9 cellular contexts compared by ENCODE assay signal in the genomic region with DNA sequence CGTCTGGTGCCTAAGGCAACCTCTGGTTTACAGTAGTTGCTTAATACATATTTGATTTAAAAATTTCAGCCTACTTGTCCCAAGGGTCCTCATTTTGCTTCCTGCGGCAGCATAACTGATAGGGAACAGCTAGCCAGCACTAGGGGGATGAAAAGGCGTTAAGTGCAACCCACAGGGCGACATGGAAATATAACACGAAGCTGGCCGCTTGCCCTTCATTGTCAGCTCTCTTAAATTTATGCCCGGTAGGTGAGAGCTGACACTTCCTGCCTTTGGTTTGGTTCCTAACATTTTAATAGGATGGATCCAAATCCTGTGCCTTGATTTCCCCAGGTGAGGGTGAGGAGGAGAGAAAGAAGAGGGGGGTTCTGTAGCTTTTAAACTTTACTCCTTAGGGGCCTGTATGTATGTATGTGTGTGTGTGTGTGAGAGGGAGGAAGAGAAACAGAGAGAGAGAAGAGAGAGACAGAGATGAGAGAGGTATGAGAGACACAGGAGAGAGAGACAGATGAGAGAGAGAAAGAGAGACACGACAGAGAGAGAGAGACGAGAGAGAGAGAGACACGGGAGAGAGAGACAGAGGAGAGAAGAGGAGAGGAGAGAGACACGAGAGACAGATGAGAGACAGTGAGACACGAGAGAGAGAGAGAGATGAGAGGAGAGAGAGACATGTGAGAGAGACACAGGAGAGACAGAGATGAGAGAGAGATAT. TPM values are rescaled to one million over a fixed set of nuclear protein-coding genes. Genes with fewer than 3 reads are reported as not detected.
DNase-seq lines count a peak whose midpoint lies in the region; ATAC-seq and TF ChIP-seq lines count a peak whose summit lies in the region.
"Had no signal": no experiment of that assay in that cellular context is flagged by ENCODE, and none has a peak within 500 bp of the region (broad histone marks: within the 10 kb centered on the region; RNA-seq: fewer than 3 reads in every experiment).

No MANE protein-coding gene starts in this region.

- H3K9ac ChIP-seq in trophoblast cell (ENCODE audit: low read length) = no peak overlapping the region
- no peak overlapping the region for H3K9ac ChIP-seq in PC-3 (ENCODE audit: low read length)

- DNase-seq in CD14-positive monocyte (ENCODE audit: low spot score) = no peak
- peak; percentile 30 for DNase-seq in COLO668 (lab: John Stamatoyannopoulos, UW; ENCODE audit: unreplicated experiment)
- DNase-seq in activated naive CD8-positive, alpha-beta T cell treated with anti-CD3 and anti-CD28 coated beads for 36 hours = no peak
- no peak for DNase-seq in naive thymus-derived CD4-positive, alpha-beta T cell
- no peak for DNase-seq in trophoblast cell
- no peak for DNase-seq in stimulated activated CD4-positive, alpha-beta T cell treated with anti-CD3 and anti-CD28 coated beads, Interleukin-4, amount 100 ng/mL, for 1 hour
- DNase-seq in RWPE1 (ENCODE audit: low spot score) = no peak
- DNase-seq in PC-3 = no peak

- peak overlapping the region in 1 of 7 donors; percentile 2 for H3K27ac Mint-ChIP-seq in CD14-positive monocyte
- H3K27ac Mint-ChIP-seq in activated naive CD8-positive, alpha-beta T cell treated with anti-CD3 and anti-CD28 coated beads for 36 hours = no peak overlapping the region
- peak overlapping the region in 5 of 9 donors; percentile 16 to 90 (median 52) for H3K27ac Mint-ChIP-seq in naive thymus-derived CD4-positive, alpha-beta T cell

- H3K36me3 ChIP-seq in naive thymus-derived CD4-positive, alpha-beta T cell (ENCODE audit: control insufficient read depth in 2 of 3, insufficient read depth in 3 of 3, low read length in 3 of 3) = no peaks in the 10 kb centered on the region
- H3K36me3 ChIP-seq in trophoblast cell (ENCODE audit: control insufficient read depth in 1 of 2, insufficient read depth in 2 of 2, low read length in 2 of 2) (no peaks in the 10 kb centered on the region), PC-3 (ENCODE audit: low read depth, low read length) (no peaks in the 10 kb centered on the region)

- intact Hi-C loops in CD14-positive monocyte (cut with micrococcal nuclease) (no loop called here), PC-3 (cut with micrococcal nuclease) (no loop called here)
- intact Hi-C loops in naive thymus-derived CD4-positive, alpha-beta T cell (cut with micrococcal nuclease) = loop anchor here in 1 of 2 donors (5.0 kb wide), 2 partner anchors 83 to 112 kb away; partner anchors contain the start of genes HEATR1 and MTR

- POLR2A ChIA-PET in naive thymus-derived CD4-positive, alpha-beta T cell (lab: Charles Lee) = no interaction called here
- POLR2A ChIA-PET in RWPE1 (lab: Yijun Ruan, JAX; ENCODE audit: low non-redundant PET) = no interaction called here
- POLR2A ChIA-PET in PC-3 (lab: Charles Lee; ENCODE audit: unreplicated experiment) = no interaction called here

- H2AFZ ChIP-seq in trophoblast cell (ENCODE audit: insufficient read depth, low read length, poor library complexity) (no peak overlapping the region), PC-3 (ENCODE audit: low read length) (no peak overlapping the region)

- H2AK5ac ChIP-seq in trophoblast cell (ENCODE audit: low read length) = no peak overlapping the region

- no peak overlapping the region for H2BK12ac ChIP-seq in trophoblast cell (ENCODE audit: low read length)

- TF ChIP-seq CTCF in CD14-positive monocyte (IDR thresholded peaks at IDR 0.05) (no peak), RWPE1 (conservative IDR thresholded peaks at IDR 0.05; ENCODE audit: low read depth) (no peak), PC-3 (conservative IDR thresholded peaks at IDR 0.05; ENCODE audit: low read depth, low read length) (no peak)

- H3K79me1 ChIP-seq in trophoblast cell (ENCODE audit: low read length) = peaks cover 2% of the 10 kb centered on the region

- no peaks in the 10 kb centered on the region for H3K9me3 ChIP-seq in naive thymus-derived CD4-positive, alpha-beta T cell (ENCODE audit: control insufficient read depth in 2 of 3, low read length in 3 of 3)
- H3K9me3 ChIP-seq in trophoblast cell (ENCODE audit: insufficient read depth, low read depth, low read length) (no peaks in the 10 kb centered on the region), PC-3 (ENCODE audit: low read length) (no peaks in the 10 kb centered on the region)

- no TSS peak for BruUV-seq in PC-3 (replicated peaks; lab: Mats Ljungman, UMichigan)

- H3K27me3 ChIP-seq in naive thymus-derived CD4-positive, alpha-beta T cell (ENCODE audit: control insufficient read depth in 2 of 2, insufficient read depth in 2 of 2, low read length in 2 of 2) = peaks cover 8 to 14% of the 10 kb centered on the region in 2 donors
- H3K27me3 ChIP-seq in trophoblast cell (ENCODE audit: insufficient read depth, low read length) (peaks cover 13% of the 10 kb centered on the region), PC-3 (ENCODE audit: low read length) (peaks cover 63% of the 10 kb centered on the region)

- no peak for ATAC-seq in naive thymus-derived CD4-positive, alpha-beta T cell
- no peak for ATAC-seq in PC-3

- H2BK5ac ChIP-seq in trophoblast cell (ENCODE audit: low read depth, low read length, poor library complexity) = no peak overlapping the region

- peaks cover 43 to 70% (median 58%) of the 10 kb centered on the region in 3 donors for H3K27me3 Mint-ChIP-seq in CD14-positive monocyte (ENCODE audit: low read depth in 3 of 3)
- peaks cover 42% of the 10 kb centered on the region for H3K27me3 Mint-ChIP-seq in activated naive CD8-positive, alpha-beta T cell treated with anti-CD3 and anti-CD28 coated beads for 36 hours
- H3K27me3 Mint-ChIP-seq in naive thymus-derived CD4-positive, alpha-beta T cell = peaks cover 33 to 65% (median 44%) of the 10 kb centered on the region in 5 donors

- H4K8ac ChIP-seq in trophoblast cell (ENCODE audit: low read depth, low read length) = no peak overlapping the region

- H3K27ac ChIP-seq in naive thymus-derived CD4-positive, alpha-beta T cell (ENCODE audit: low read depth, low read length) = no peak overlapping the region
- H3K27ac ChIP-seq in trophoblast cell (ENCODE audit: low read depth, low read length) (no peak overlapping the region), RWPE1 (no peak overlapping the region), PC-3 (ENCODE audit: low read length) (no peak overlapping the region)

- no peak overlapping the region for H4K91ac ChIP-seq in trophoblast cell (ENCODE audit: low read depth, low read length)

- H3K9me2 ChIP-seq in PC-3 (replicated peaks; ENCODE audit: low read length) = no peaks in the 10 kb centered on the region

- CTCF ChIA-PET in naive thymus-derived CD4-positive, alpha-beta T cell (lab: Charles Lee) = no interaction called here
- CTCF ChIA-PET in RWPE1 (lab: Yijun Ruan, JAX) = no interaction called here
- CTCF ChIA-PET in PC-3 (lab: Charles Lee) = no interaction called here

- H3K4me1 Mint-ChIP-seq in CD14-positive monocyte = peaks cover 17% of the 10 kb centered on the region
- peaks cover 11% of the 10 kb centered on the region for H3K4me1 Mint-ChIP-seq in activated naive CD8-positive, alpha-beta T cell treated with anti-CD3 and anti-CD28 coated beads for 36 hours
- peaks cover 9 to 32% (median 25%) of the 10 kb centered on the region in 7 donors for H3K4me1 Mint-ChIP-seq in naive thymus-derived CD4-positive, alpha-beta T cell

- H3K79me2 ChIP-seq in trophoblast cell (ENCODE audit: control insufficient read depth, insufficient read depth, low read length, poor library complexity) (peaks cover 2% of the 10 kb centered on the region), PC-3 (ENCODE audit: low read length) (no peaks in the 10 kb centered on the region)

- peaks cover 2 to 7% of the 10 kb centered on the region in 2 donors for H3K36me3 Mint-ChIP-seq in CD14-positive monocyte
- peaks cover 2% of the 10 kb centered on the region for H3K36me3 Mint-ChIP-seq in activated naive CD8-positive, alpha-beta T cell treated with anti-CD3 and anti-CD28 coated beads for 36 hours
- H3K36me3 Mint-ChIP-seq in naive thymus-derived CD4-positive, alpha-beta T cell = peaks cover 0 to 6% (median 2%) of the 10 kb centered on the region in 5 donors

- no peaks in the 10 kb centered on the region for H4K20me1 ChIP-seq in PC-3 (ENCODE audit: low read length)

- no peak overlapping the region for H3K4ac ChIP-seq in trophoblast cell (ENCODE audit: low read depth, low read length)

- no CpG with 5 or more reads among the region's 12 CpGs for WGBS in trophoblast cell (ENCODE audit: extremely low coverage, insufficient coverage, insufficient read length)

- H3K4me1 ChIP-seq in naive thymus-derived CD4-positive, alpha-beta T cell (ENCODE audit: control insufficient read depth in 2 of 2, insufficient read depth in 2 of 2, low read length in 2 of 2) = peaks cover 12 to 13% of the 10 kb centered on the region in 2 donors
- peaks cover 6 to 8% of the 10 kb centered on the region in 2 experiments for H3K4me1 ChIP-seq in trophoblast cell (ENCODE audit: control insufficient read depth in 1 of 2, insufficient read depth in 2 of 2, low read length in 2 of 2)
- H3K4me1 ChIP-seq in PC-3 (ENCODE audit: insufficient read depth, low read length) = no peaks in the 10 kb centered on the region

- H3K4me3 ChIP-seq in naive thymus-derived CD4-positive, alpha-beta T cell (ENCODE audit: low read length) = no peak overlapping the region
- no peak overlapping the region for H3K4me3 ChIP-seq in trophoblast cell (ENCODE audit: low read depth, low read length)
- H3K4me3 ChIP-seq in PC-3 (ENCODE audit: low read length) = no peak overlapping the region

- H3K18ac ChIP-seq in trophoblast cell (ENCODE audit: low read length) = no peak overlapping the region

- H3K23ac ChIP-seq in trophoblast cell (ENCODE audit: low read length) = no peak overlapping the region

- H3K14ac ChIP-seq in trophoblast cell (ENCODE audit: low read length) = no peak overlapping the region

- no peaks in the 10 kb centered on the region for H3F3A ChIP-seq in PC-3 (ENCODE audit: low read length, unreplicated experiment)

- peak overlapping the region; percentile 21 to 88 for H3K4me3 Mint-ChIP-seq in CD14-positive monocyte
- H3K4me3 Mint-ChIP-seq in activated naive CD8-positive, alpha-beta T cell treated with anti-CD3 and anti-CD28 coated beads for 36 hours = peak overlapping the region; percentile 68
- peak overlapping the region; percentile 57 to 96 (median 80) for H3K4me3 Mint-ChIP-seq in naive thymus-derived CD4-positive, alpha-beta T cell

- H4K12ac ChIP-seq in trophoblast cell (ENCODE audit: low read depth, low read length) = no peak overlapping the region

- no peak overlapping the region for H2BK120ac ChIP-seq in trophoblast cell (ENCODE audit: insufficient read depth, low read length, poor library complexity)

- peaks cover 3 to 14% (median 12%) of the 10 kb centered on the region in 7 donors for H3K9me3 Mint-ChIP-seq in CD14-positive monocyte
- peaks cover 5% of the 10 kb centered on the region for H3K9me3 Mint-ChIP-seq in activated naive CD8-positive, alpha-beta T cell treated with anti-CD3 and anti-CD28 coated beads for 36 hours
- peaks cover 0 to 7% (median 2%) of the 10 kb centered on the region in 11 donors for H3K9me3 Mint-ChIP-seq in naive thymus-derived CD4-positive, alpha-beta T cell

- H3K4me2 ChIP-seq in trophoblast cell (ENCODE audit: low read length) (no peak overlapping the region), PC-3 (ENCODE audit: low read length) (no peak overlapping the region)

RNA-seq across cellular contexts. Expression of gene ACTN2, which starts 0.9 kb away (rescaled TPM):
- polyA plus RNA-seq in CD14-positive monocyte = not detected
- under 1 TPM; 0.37 to 0.38 TPM for total RNA-seq in activated naive CD8-positive, alpha-beta T cell treated with anti-CD3 and anti-CD28 coated beads for 36 hours
- total RNA-seq in naive thymus-derived CD4-positive, alpha-beta T cell = not detected
- not detected for polyA plus RNA-seq in naive thymus-derived CD4-positive, alpha-beta T cell
- polyA plus RNA-seq in trophoblast cell (2013) = 6.9 and 8.3 TPM in 2 replicates
- total RNA-seq in PC-3 (2014; rRNA removed) = not detected in 2 replicates
- total RNA-seq: activated CD8-positive, alpha-beta memory T cell treated with anti-CD3 and anti-CD28 coated beads for 36 hours had no signal
